8 cellular contexts compared by ENCODE assay signal in genomic region chr12:62602445-62603060, GRCh38.
DNase-seq lines count a peak whose midpoint lies in the region; ATAC-seq and TF ChIP-seq lines count a peak whose summit lies in the region.

No MANE protein-coding gene starts in this region.

- H4K20me1 ChIP-seq in OCI-LY3 (ENCODE audit: insufficient read depth, low read length): no peaks in the 10 kb centered on the region

- peaks cover 30% of the 10 kb centered on the region for H3K79me2 ChIP-seq in OCI-LY3 (ENCODE audit: low read length)

- H3K4me3 ChIP-seq in OCI-LY3 (ENCODE audit: low read length) (peak overlapping the region; percentile 96), epithelial cell of proximal tubule (ENCODE audit: low read depth, low read length) (peak overlapping the region; percentile 81), mucosa of rectum (ENCODE audit: low read length in 2 of 2) (peak overlapping the region; percentile 84 to 86)

- H3K9ac ChIP-seq in OCI-LY3 (ENCODE audit: low read length) (peak overlapping the region; percentile 86), mucosa of rectum (ENCODE audit: low read depth in 1 of 2, low read length in 2 of 2) (peak overlapping the region; percentile 83 to 89)

- H3K9me3 ChIP-seq in OCI-LY3 (ENCODE audit: insufficient read depth, low read length) (no peaks in the 10 kb centered on the region), mucosa of rectum (ENCODE audit: control insufficient read depth in 2 of 2, low read length in 2 of 2) (no peaks in the 10 kb centered on the region)

- peaks cover 43% of the 10 kb centered on the region for H3K4me1 ChIP-seq in OCI-LY3 (ENCODE audit: low read length)
- peaks cover 0 to 3% of the 10 kb centered on the region in 2 donors for H3K4me1 ChIP-seq in mucosa of rectum (ENCODE audit: control insufficient read depth in 2 of 2, insufficient read depth in 2 of 2, low read length in 2 of 2)

- peak overlapping the region; percentile 96 for H3K27ac ChIP-seq in OCI-LY3 (ENCODE audit: low read length)
- peak overlapping the region; percentile 98 to 99 for H3K27ac ChIP-seq in mucosa of rectum (ENCODE audit: low read depth in 2 of 2, low read length in 2 of 2)

- peak overlapping the region; percentile 93 for H3K4me2 ChIP-seq in OCI-LY3 (ENCODE audit: low read length)

- DNase-seq in DMS 273 (lab: John Stamatoyannopoulos, UW; ENCODE audit: unreplicated experiment) (peak; percentile 93), HuH-7.5 (ENCODE audit: low spot score) (peak; percentile 64), activated T-cell treated with anti-CD3 and anti-CD28 coated beads for 4 hours (peak; percentile 76), epithelial cell of proximal tubule (ENCODE audit: low read depth) (no peak)
- DNase-seq in stimulated activated CD8-positive, alpha-beta memory T cell treated with anti-CD3 and anti-CD28 coated beads, Interleukin-4, amount 100 ng/mL, for 4 hours (ENCODE audit: low read depth in 2 of 2, low spot score in 1 of 2): peak; percentile 79

- peak overlapping the region; percentile 33 for H2AFZ ChIP-seq in OCI-LY3 (ENCODE audit: low read depth, low read length)

- no peaks in the 10 kb centered on the region for H3K36me3 ChIP-seq in OCI-LY3 (replicated peaks; ENCODE audit: low read depth, low read length)
- no peaks in the 10 kb centered on the region for H3K36me3 ChIP-seq in mucosa of rectum (ENCODE audit: control insufficient read depth in 2 of 2, insufficient read depth in 2 of 2, low read length in 2 of 2)

- H3K27me3 ChIP-seq in OCI-LY3 (ENCODE audit: low read depth, low read length) (no peaks in the 10 kb centered on the region), mucosa of rectum (ENCODE audit: control insufficient read depth in 2 of 2, insufficient read depth in 2 of 2, low read length in 2 of 2) (no peaks in the 10 kb centered on the region)

- peak; percentile 78 for ATAC-seq in GM21528 (IDR thresholded peaks at IDR 0.05; ENCODE audit: low FRiP score, unreplicated experiment)

- TF ChIP-seq CTCF in OCI-LY3 (IDR thresholded peaks at IDR 0.05; ENCODE audit: low read depth, low read length) (no peak), epithelial cell of proximal tubule (conservative IDR thresholded peaks at IDR 0.05; ENCODE audit: low read depth, low read length) (peak; percentile 2)
